Comparison of ENCODE assay signal across 1 cellular context in genomic region chr1:155695107-155695506, GRCh38.
TF ChIP-seq lines count a peak whose summit lies in the region.

No MANE protein-coding gene starts in this region.

TF ChIP-seq in GM12878, 131 proteins besides CTCF, POLR2A, EP300 and RAD21:
- TF ChIP-seq EED (IDR thresholded peaks at IDR 0.05; ENCODE audit: low read depth) (no peak), KLF5 (IDR thresholded peaks at IDR 0.05; ENCODE audit: partially characterized antibody) (no peak), MXI1 (IDR thresholded peaks at IDR 0.05; ENCODE audit: low read depth, low read length) (no peak), SUPT20H (IDR thresholded peaks at IDR 0.05; ENCODE audit: borderline replicate concordance, control insufficient read depth, low read depth, low read length) (no peak), BACH1 (IDR thresholded peaks at IDR 0.05; ENCODE audit: borderline replicate concordance) (no peak), STAT1 (conservative IDR thresholded peaks at IDR 0.05) (no peak), SP1 (IDR thresholded peaks at IDR 0.05; ENCODE audit: low read depth, low read length) (no peak), ATF7 (IDR thresholded peaks at IDR 0.05; ENCODE audit: low read depth) (no peak), SMAD1 (IDR thresholded peaks at IDR 0.05; ENCODE audit: low read depth, partially characterized antibody) (no peak), JUND (IDR thresholded peaks at IDR 0.05; ENCODE audit: low read depth, low read length) (no peak), MEF2B (IDR thresholded peaks at IDR 0.05; ENCODE audit: partially characterized antibody, poor library complexity, severe bottlenecking) (no peak), ZSCAN29 (IDR thresholded peaks at IDR 0.05) (no peak), ZNF384 (IDR thresholded peaks at IDR 0.05; ENCODE audit: borderline replicate concordance, low read depth, low read length) (no peak), SIN3A (IDR thresholded peaks at IDR 0.05; ENCODE audit: low read depth, low read length) (no peak), SKIL (IDR thresholded peaks at IDR 0.05; ENCODE audit: low read depth, poor library complexity, severe bottlenecking) (no peak), HCFC1 (IDR thresholded peaks at IDR 0.05; ENCODE audit: low read length) (no peak), CBX3 (IDR thresholded peaks at IDR 0.05; ENCODE audit: borderline replicate concordance, low read depth) (no peak)
